Comparison of ENCODE assay signal across 9 cellular contexts in genomic region chr16:23836078-23836403, GRCh38. TPM values are rescaled to one million over a fixed set of nuclear protein-coding genes. Genes with fewer than 3 reads are reported as not detected.
DNase-seq lines count a peak whose midpoint lies in the region; ATAC-seq and TF ChIP-seq lines count a peak whose summit lies in the region.
"Had no signal": no experiment of that assay in that cellular context is flagged by ENCODE, and none has a peak within 500 bp of the region (broad histone marks: within the 10 kb centered on the region; RNA-seq: fewer than 3 reads in every experiment).

No MANE protein-coding gene starts in this region.

- no peaks in the 10 kb centered on the region for H3K9me3 ChIP-seq in CD4-positive, alpha-beta T cell (ENCODE audit: control insufficient read depth, low read length)
- H3K9me3 ChIP-seq in lower lobe of right lung, result no peaks in the 10 kb centered on the region
- no peaks in the 10 kb centered on the region for H3K9me3 ChIP-seq in osteoblast (ENCODE audit: low read depth, low read length)

- H4K20me1 ChIP-seq in osteoblast (ENCODE audit: insufficient read depth, low read length), result no peaks in the 10 kb centered on the region

- H3K27me3 Mint-ChIP-seq in CD4-positive, alpha-beta T cell, result no peaks in the 10 kb centered on the region
- no peaks in the 10 kb centered on the region for H3K27me3 Mint-ChIP-seq in T-cell

- H3K27ac Mint-ChIP-seq in CD4-positive, alpha-beta T cell, result no peak overlapping the region
- no peak overlapping the region for H3K27ac Mint-ChIP-seq in T-cell

- POLR2A ChIA-PET in CD4-positive, alpha-beta T cell (lab: Charles Lee), result interaction anchor here (0.7 to 1.5 kb wide), 12 partner anchors 9 to 174 kb away, joined by 3 to 21 read pairs (median 4); no protein-coding TSS in a partner anchor
- POLR2A ChIA-PET in T-cell (lab: Charles Lee), result no interaction called here

- H3K9me3 Mint-ChIP-seq in CD4-positive, alpha-beta T cell, result no peaks in the 10 kb centered on the region
- H3K9me3 Mint-ChIP-seq in T-cell, result peaks cover 0 to 2% (median 0%) of the 10 kb centered on the region in 3 donors

- DNase-seq in CD4-positive, alpha-beta T cell, result peak in 1 of 10 experiments; percentile 45
- DNase-seq in T-cell, result peak in 2 of 34 experiments; percentile 23 to 24
- peak; percentile 49 for DNase-seq in lower lobe of right lung
- no peak for DNase-seq in globus pallidus (ENCODE audit: low spot score)
- DNase-seq in osteoblast (ENCODE audit: insufficient read length, low spot score, missing footprints), result no peak
- DNase-seq in G401 (ENCODE audit: low spot score), result no peak

- peak overlapping the region; percentile 52 for H3K4me3 Mint-ChIP-seq in CD4-positive, alpha-beta T cell
- peak overlapping the region; percentile 85 to 96 (median 94) for H3K4me3 Mint-ChIP-seq in T-cell

- H3K4me3 ChIP-seq in lower lobe of right lung, result peak overlapping the region; percentile 64
- no peak overlapping the region for H3K4me3 ChIP-seq in osteoblast (ENCODE audit: insufficient read depth, low read length)

- no peak for TF ChIP-seq CTCF in CD4-positive, alpha-beta T cell (IDR thresholded peaks at IDR 0.05)
- no peak for TF ChIP-seq CTCF in lower lobe of right lung (IDR thresholded peaks at IDR 0.05)
- TF ChIP-seq CTCF in osteoblast (IDR thresholded peaks at IDR 0.05; ENCODE audit: extremely low read depth, low read depth, low read length), result no peak

- peaks cover 9% of the 10 kb centered on the region for H3K4me1 ChIP-seq in lower lobe of right lung
- H3K4me1 ChIP-seq in osteoblast (ENCODE audit: insufficient read depth, low read length), result no peaks in the 10 kb centered on the region

- peak overlapping the region; percentile 59 for H3K27ac ChIP-seq in CD4-positive, alpha-beta T cell (ENCODE audit: low read depth, low read length)
- H3K27ac ChIP-seq in lower lobe of right lung (peak overlapping the region; percentile 67), osteoblast (ENCODE audit: low read depth, low read length) (no peak overlapping the region)

- no peak overlapping the region for H2AFZ ChIP-seq in osteoblast (ENCODE audit: low read length)

- no peaks in the 10 kb centered on the region for H3K27me3 ChIP-seq in CD4-positive, alpha-beta T cell (ENCODE audit: control insufficient read depth, insufficient read depth, low read length)
- H3K27me3 ChIP-seq in lower lobe of right lung (ENCODE audit: low read depth) (peaks cover 28% of the 10 kb centered on the region), osteoblast (ENCODE audit: insufficient read depth, low read length) (peaks cover 10% of the 10 kb centered on the region)

- H3K4me2 ChIP-seq in osteoblast (ENCODE audit: insufficient read depth, low read length), result no peak overlapping the region

- peaks cover 70% of the 10 kb centered on the region for H3K4me1 Mint-ChIP-seq in CD4-positive, alpha-beta T cell (ENCODE audit: low read depth)
- H3K4me1 Mint-ChIP-seq in T-cell, result peaks cover 61 to 69% (median 65%) of the 10 kb centered on the region in 3 donors

- ATAC-seq in CD4-positive, alpha-beta T cell (ENCODE audit: poor library complexity), result peak; percentile 41
- ATAC-seq in GM21447 (IDR thresholded peaks at IDR 0.05; ENCODE audit: unreplicated experiment), result peak; percentile 6
- ATAC-seq in T-cell (replicated peaks in 1 of 4), result peak; percentile 5 to 60 (median 60)
- ATAC-seq in lower lobe of right lung, result no peak
- ATAC-seq in HG03135 (IDR thresholded peaks at IDR 0.05; ENCODE audit: unreplicated experiment), result no peak

- in situ Hi-C loops in G401 (cut with HindIII; ENCODE audit: low sequenced_read_pairs), result no loop called here

- CTCF ChIA-PET in CD4-positive, alpha-beta T cell (lab: Charles Lee), result interaction anchor here (1.0 kb wide), 1 partner anchor 32 kb away, joined by 8 read pairs; no protein-coding TSS in a partner anchor
- CTCF ChIA-PET in T-cell (lab: Charles Lee), result interaction anchor here in 1 of 2 donors (0.7 to 1.0 kb wide), 2 partner anchors 32 to 35 kb away, joined by 3 to 5 read pairs; no protein-coding TSS in a partner anchor

- no peaks in the 10 kb centered on the region for H3K79me2 ChIP-seq in osteoblast (ENCODE audit: insufficient read depth, low read length)

- peaks cover 19% of the 10 kb centered on the region for H3K36me3 Mint-ChIP-seq in CD4-positive, alpha-beta T cell (ENCODE audit: low read depth)
- H3K36me3 Mint-ChIP-seq in T-cell, result peaks cover 3% of the 10 kb centered on the region

- intact Hi-C loops in CD4-positive, alpha-beta T cell (cut with DNase I, micrococcal nuclease), result loop anchor here (1.0 to 10.0 kb wide), 5 partner anchors 27 to 699 kb away; partner anchors contain the start of gene RBBP6 (in 1 of the 2)
- intact Hi-C loops in lower lobe of right lung (cut with DNase I), result no loop called here

- H3K36me3 ChIP-seq in lower lobe of right lung (no peaks in the 10 kb centered on the region), osteoblast (ENCODE audit: insufficient read depth, low read length) (no peaks in the 10 kb centered on the region)

RNA-seq across cellular contexts. Expression of gene PRKCB, which starts 0.3 kb away (rescaled TPM):
- 10 to 100 TPM; 64.7 TPM for total RNA-seq in CD4-positive, alpha-beta T cell
- total RNA-seq in T-cell, result 100 to 1,000 TPM in 4 of 5 donors, 10 to 100 TPM in 1; 84.7 to 114 (median 105) TPM
- total RNA-seq in lower lobe of right lung, result 24.1 TPM
- under 0.01 TPM in 2 replicates for total RNA-seq in osteoblast
- total RNA-seq in G401 (2014; rRNA removed; shearing (Covaris generic)), result not detected in 2 replicates
- total RNA-seq: renal cortical epithelial cell had no signal

Comparison
In these comparisons a context has a peak if more than half of its experiments do, and no peak if none do; other contexts are left out.
1. ATAC-seq: peak in CD4-positive, alpha-beta T cell (single experiment), GM21447 (single experiment) and T-cell (4 of 4); none in lower lobe of right lung (0 of 2) and HG03135 (single experiment).
2. RNA of gene PRKCB, which starts 0.3 kb away (total RNA-seq): 84.7 to 114 TPM in T-cell, 64.7 TPM in CD4-positive, alpha-beta T cell and 24.1 TPM in lower lobe of right lung (single experiment); under 0.01 TPM in osteoblast and not detected in G401; every median in the first group is over 10 times any median in the second.